ENCODE assay signal across 24 cellular contexts in the genomic region with DNA sequence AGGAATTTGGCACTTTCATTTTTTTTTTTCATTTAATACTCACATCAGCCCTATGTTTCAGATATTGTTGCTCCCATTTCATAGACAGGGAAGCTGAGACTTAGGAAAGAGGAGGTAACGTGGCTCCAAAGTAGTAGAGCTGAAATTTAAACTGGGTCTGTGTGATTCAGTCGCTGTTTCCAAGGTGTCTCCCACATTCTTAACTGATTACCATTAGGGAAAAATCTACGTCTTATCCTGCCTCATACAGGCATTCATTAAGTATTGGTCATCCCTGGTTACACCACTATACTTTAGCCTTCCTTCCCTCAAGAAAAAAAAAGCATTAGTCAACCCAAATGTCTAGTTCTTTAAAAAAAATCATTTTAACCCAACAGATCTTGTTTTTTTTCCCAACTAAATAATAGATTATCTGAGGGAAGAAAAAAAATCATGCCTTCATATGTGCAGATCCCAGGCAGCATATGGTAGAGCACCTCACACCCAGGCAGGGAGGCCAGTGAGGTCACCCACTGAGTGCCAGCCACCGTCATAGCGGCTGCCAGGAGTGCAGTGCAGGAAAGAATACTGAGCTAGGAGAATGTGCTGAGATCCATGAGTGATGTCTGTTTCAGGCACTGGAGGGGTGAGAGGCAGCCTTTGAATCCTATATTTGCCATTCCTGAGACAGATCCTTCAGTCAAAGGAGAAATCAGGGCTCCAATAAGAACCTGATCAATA. TPM values are rescaled to one million over a fixed set of nuclear protein-coding genes. Genes with fewer than 3 reads are reported as not detected.
DNase-seq lines count a peak whose midpoint lies in the region; FAIRE-seq and TF ChIP-seq lines count a peak whose summit lies in the region.
"Had no signal": no experiment of that assay in that cellular context is flagged by ENCODE, and none has a peak within 500 bp of the region (broad histone marks: within the 10 kb centered on the region; RNA-seq: fewer than 3 reads in every experiment).

No MANE protein-coding gene starts in this region.

- peaks cover 10% of the 10 kb centered on the region for H3K4me1 ChIP-seq in CD8-positive, alpha-beta memory T cell (ENCODE audit: insufficient read depth, low read length)
- H3K4me1 ChIP-seq: Caco-2, parathyroid adenoma had no signal

- H3K4me3 Mint-ChIP-seq in CD8-positive, alpha-beta memory T cell: no peak overlapping the region
- H3K4me3 Mint-ChIP-seq: endodermal cell, GM23338 had no signal

- no peak overlapping the region for H3K4me3 ChIP-seq in fibroblast of the aortic adventitia (ENCODE audit: low read depth, low read length)
- no peak overlapping the region for H3K4me3 ChIP-seq in CD8-positive, alpha-beta memory T cell (ENCODE audit: low read length)
- H3K4me3 ChIP-seq: GM23338, lung, tibial nerve had no signal

- peaks cover 10 to 52% of the 10 kb centered on the region in 2 donors for H3K27me3 Mint-ChIP-seq in CD8-positive, alpha-beta memory T cell

- no peaks in the 10 kb centered on the region for H3K36me3 Mint-ChIP-seq in CD8-positive, alpha-beta memory T cell

- no peaks in the 10 kb centered on the region for H3K27me3 ChIP-seq in CD8-positive, alpha-beta memory T cell (ENCODE audit: insufficient read depth, low read length, poor library complexity, severe bottlenecking)
- H3K27me3 ChIP-seq: tibial nerve had no signal

- H3K9me3 Mint-ChIP-seq in CD8-positive, alpha-beta memory T cell: peaks cover 0 to 2% (median 0%) of the 10 kb centered on the region in 5 donors
- H3K9me3 Mint-ChIP-seq: endodermal cell, GM23338 had no signal

- CTCF ChIA-PET in RWPE1 (lab: Yijun Ruan, JAX): interaction anchor here (0.6 to 1.6 kb wide), 5 partner anchors 41 to 1184 kb away, joined by 3 to 8 read pairs (median 4); no protein-coding TSS in a partner anchor
- CTCF ChIA-PET in CD8-positive, alpha-beta memory T cell (lab: Charles Lee): no interaction called here

- no peaks in the 10 kb centered on the region for H3K9me3 ChIP-seq in CD8-positive, alpha-beta memory T cell (ENCODE audit: low read length)
- H3K9me3 ChIP-seq: Caco-2, tibial nerve had no signal

- FAIRE-seq in HTR-8/SVneo (lab: Jason Lieb, UNC): no peak
- FAIRE-seq: A204.1, GM12892 had no signal

- peak overlapping the region in 1 of 8 donors; percentile 29 for H3K27ac Mint-ChIP-seq in CD8-positive, alpha-beta memory T cell
- H3K27ac Mint-ChIP-seq: endodermal cell, GM23338 had no signal

- H3K27ac ChIP-seq in RWPE1: no peak overlapping the region
- no peak overlapping the region for H3K27ac ChIP-seq in CD8-positive, alpha-beta memory T cell (ENCODE audit: low read depth, low read length)
- H3K27ac ChIP-seq: parathyroid adenoma, tibial nerve, VCaP had no signal

- no peaks in the 10 kb centered on the region for H3K36me3 ChIP-seq in CD8-positive, alpha-beta memory T cell (ENCODE audit: insufficient read depth, low read length)
- H3K36me3 ChIP-seq: tibial nerve had no signal

- POLR2A ChIA-PET in RWPE1 (lab: Yijun Ruan, JAX; ENCODE audit: low non-redundant PET): no interaction called here
- POLR2A ChIA-PET in CD8-positive, alpha-beta memory T cell (lab: Charles Lee): no interaction called here

- DNase-seq in A172 (ENCODE audit: low spot score): peak; percentile 76
- peak; percentile 51 for DNase-seq in HCEC 1CT
- peak; percentile 78 for DNase-seq in RWPE1 (ENCODE audit: low spot score)
- DNase-seq in fibroblast of the aortic adventitia (ENCODE audit: low read depth): peak; percentile 14
- DNase-seq in HTR-8/SVneo (ENCODE audit: insufficient read length, low spot score): no peak
- no peak for DNase-seq in dermis blood vessel endothelial cell
- DNase-seq in nucleus accumbens (lab: John Stamatoyannopoulos, UW): no peak
- DNase-seq in CD8-positive, alpha-beta memory T cell: no peak
- DNase-seq: Caco-2, cerebellar nuclear complex, foreskin melanocyte, MV-4-11, NCI-H2107, NCI-H774, SW 1271 had no signal

- TF ChIP-seq CTCF in RWPE1 (conservative IDR thresholded peaks at IDR 0.05; ENCODE audit: low read depth) (no peak), fibroblast of the aortic adventitia (IDR thresholded peaks at IDR 0.05; ENCODE audit: insufficient read depth, low read length) (no peak)

- peaks cover 6 to 18% (median 14%) of the 10 kb centered on the region in 3 donors for H3K4me1 Mint-ChIP-seq in CD8-positive, alpha-beta memory T cell

RNA-seq across cellular contexts. Expression of gene SORCS3, which starts 59.0 kb away (rescaled TPM):
- total RNA-seq in A172 (2014; rRNA removed; shearing (Covaris generic)): not detected in 2 replicates
- total RNA-seq in fibroblast of the aortic adventitia (ENCODE audit: low replicate concordance) (0.16 and 0.27 TPM in 2 replicates), dermis blood vessel endothelial cell (under 0.01 TPM in 1 of 2 replicates, not detected in the other)
- not detected for total RNA-seq in CD8-positive, alpha-beta memory T cell
- not detected for polyA plus RNA-seq in CD8-positive, alpha-beta memory T cell
- total RNA-seq: G401 had no signal
- polyA plus RNA-seq: lung had no signal

Comparison
In these comparisons a context has a peak if more than half of its experiments do, and no peak if none do; other contexts are left out.
1. DNase-seq: peak in A172 (single experiment), HCEC 1CT (single experiment), RWPE1 (single experiment) and fibroblast of the aortic adventitia (single experiment); none in HTR-8/SVneo (single experiment), dermis blood vessel endothelial cell (single experiment), nucleus accumbens (0 of 56) and CD8-positive, alpha-beta memory T cell (0 of 5).